In genomic region chr1:150899795-150900194, GRCh38 we compare ENCODE assay signal across 8 cellular contexts. TPM values are rescaled to one million over a fixed set of nuclear protein-coding genes. Genes with fewer than 3 reads are reported as not detected.
"Had no signal": no experiment of that assay in that cellular context is flagged by ENCODE, and none has a peak within 500 bp of the region (broad histone marks: within the 10 kb centered on the region; RNA-seq: fewer than 3 reads in every experiment).

No MANE protein-coding gene starts in this region.

RNA-seq across cellular contexts. Expression of gene CTXND2, which starts 12.9 kb away (rescaled TPM):
- total RNA-seq: M059J, OCI-LY7, PC-9, Right ventricle myocardium inferior, RPMI7951, SJCRH30, SK-MEL-5, T-cell had no signal
